ENCODE assay signal across 9 cellular contexts in the genomic region with DNA sequence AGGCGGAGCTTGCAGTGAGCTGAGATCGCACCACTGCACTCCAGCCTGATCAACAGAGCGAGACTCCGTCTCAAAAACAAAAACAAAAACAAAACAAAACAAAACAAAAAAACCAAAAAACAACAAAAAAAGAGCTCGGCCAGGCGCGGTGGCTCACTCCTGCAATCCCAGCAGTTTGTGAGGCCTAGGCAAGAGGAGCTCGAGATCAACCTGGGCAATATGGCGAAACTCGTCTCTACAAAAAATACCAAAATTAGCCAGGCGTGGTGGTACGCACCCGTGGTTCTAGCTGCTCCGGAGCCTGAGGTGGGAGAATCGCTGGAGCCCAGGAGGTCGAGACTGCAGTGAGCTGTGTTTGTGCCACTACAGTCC. TPM values are rescaled to one million over a fixed set of nuclear protein-coding genes. Genes with fewer than 3 reads are reported as not detected.
DNase-seq lines count a peak whose midpoint lies in the region; ATAC-seq and TF ChIP-seq lines count a peak whose summit lies in the region.
"Had no signal": no experiment of that assay in that cellular context is flagged by ENCODE, and none has a peak within 500 bp of the region (broad histone marks: within the 10 kb centered on the region; RNA-seq: fewer than 3 reads in every experiment).

No MANE protein-coding gene starts in this region.

- peaks cover 3 to 8% of the 10 kb centered on the region in 2 donors for H3K4me1 ChIP-seq in naive thymus-derived CD4-positive, alpha-beta T cell (ENCODE audit: control insufficient read depth in 2 of 2, insufficient read depth in 2 of 2, low read length in 2 of 2)

- peak; percentile 16 for DNase-seq in CD14-positive monocyte (ENCODE audit: low spot score)
- peak; percentile 61 for DNase-seq in HT-29 (ENCODE audit: low spot score)
- DNase-seq in activated naive CD8-positive, alpha-beta T cell treated with anti-CD3 and anti-CD28 coated beads, Interleukin-2, amount 50 U/mL, for 24 hours = no peak
- no peak for DNase-seq in naive thymus-derived CD4-positive, alpha-beta T cell
- DNase-seq in NOMO-1 treated with dmso at 0.1 percent for 144 hours (lab: John Stamatoyannopoulos, UW; ENCODE audit: unreplicated experiment) = no peak
- DNase-seq in NCI-H2171 treated with DMSO at 0.1 percent for 48 hours (lab: John Stamatoyannopoulos, UW) = no peak
- no peak for DNase-seq in hippocampal formation (lab: John Stamatoyannopoulos, UW)
- DNase-seq in NCI-H128 (lab: John Stamatoyannopoulos, UW; ENCODE audit: unreplicated experiment) = no peak

- no peak overlapping the region for H3K27ac Mint-ChIP-seq in CD14-positive monocyte
- H3K27ac Mint-ChIP-seq in activated naive CD8-positive, alpha-beta T cell treated with anti-CD3 and anti-CD28 coated beads, Interleukin-2, amount 50 U/mL, for 24 hours = peak overlapping the region; percentile 90
- peak overlapping the region in 8 of 9 donors; percentile 84 to 96 (median 93) for H3K27ac Mint-ChIP-seq in naive thymus-derived CD4-positive, alpha-beta T cell

- CTCF ChIA-PET in naive thymus-derived CD4-positive, alpha-beta T cell (lab: Charles Lee) = interaction anchor here (0.7 to 3.6 kb wide), 11 partner anchors 8 to 494 kb away, joined by 3 to 16 read pairs (median 4); partner anchors contain the start of genes TRIM41 and TRIM52

- no peak for ATAC-seq in activated naive CD8-positive, alpha-beta T cell treated with anti-CD3 and anti-CD28 coated beads, Interleukin-2, amount 50 U/mL, for 24 hours
- ATAC-seq in naive thymus-derived CD4-positive, alpha-beta T cell = no peak

- H3K36me3 ChIP-seq in naive thymus-derived CD4-positive, alpha-beta T cell (ENCODE audit: control insufficient read depth in 2 of 3, insufficient read depth in 3 of 3, low read length in 3 of 3) = peaks cover 0 to 8% (median 0%) of the 10 kb centered on the region in 3 experiments

- TF ChIP-seq CTCF in CD14-positive monocyte (IDR thresholded peaks at IDR 0.05) = no peak

- H3K27ac ChIP-seq in naive thymus-derived CD4-positive, alpha-beta T cell (ENCODE audit: low read depth, low read length) = no peak overlapping the region

- POLR2A ChIA-PET in naive thymus-derived CD4-positive, alpha-beta T cell (lab: Charles Lee) = interaction anchor here (0.6 to 3.5 kb wide), 17 partner anchors 10 to 1637 kb away, joined by 3 to 46 read pairs (median 3); partner anchors contain the start of genes RACK1, TRIM41, TRIM52 and TRIM7

- intact Hi-C loops in CD14-positive monocyte (cut with micrococcal nuclease) = no loop called here
- intact Hi-C loops in naive thymus-derived CD4-positive, alpha-beta T cell (cut with micrococcal nuclease) = loop anchor here (1.0 kb wide), 4 partner anchors 38 to 324 kb away; partner anchors contain the start of genes TRIM52 (in 2 of the 2), ZFP62 (in 2 of the 2) and TRIM41 (in 1 of the 2)

- H3K9me3 Mint-ChIP-seq in CD14-positive monocyte = peaks cover 0 to 5% (median 4%) of the 10 kb centered on the region in 7 donors
- no peaks in the 10 kb centered on the region for H3K9me3 Mint-ChIP-seq in activated naive CD8-positive, alpha-beta T cell treated with anti-CD3 and anti-CD28 coated beads, Interleukin-2, amount 50 U/mL, for 24 hours
- peaks cover 0 to 25% (median 4%) of the 10 kb centered on the region in 11 donors for H3K9me3 Mint-ChIP-seq in naive thymus-derived CD4-positive, alpha-beta T cell

- H3K27me3 ChIP-seq in naive thymus-derived CD4-positive, alpha-beta T cell (ENCODE audit: control insufficient read depth in 2 of 2, insufficient read depth in 2 of 2, low read length in 2 of 2) = no peaks in the 10 kb centered on the region

- H3K4me3 ChIP-seq in naive thymus-derived CD4-positive, alpha-beta T cell (ENCODE audit: low read length) = peak overlapping the region; percentile 56

- peak overlapping the region; percentile 86 to 95 for H3K4me3 Mint-ChIP-seq in CD14-positive monocyte
- H3K4me3 Mint-ChIP-seq in activated naive CD8-positive, alpha-beta T cell treated with anti-CD3 and anti-CD28 coated beads, Interleukin-2, amount 50 U/mL, for 24 hours = peak overlapping the region; percentile 85
- peak overlapping the region in 9 of 10 donors; percentile 78 to 95 (median 90) for H3K4me3 Mint-ChIP-seq in naive thymus-derived CD4-positive, alpha-beta T cell

- peaks cover 18 to 54% (median 45%) of the 10 kb centered on the region in 3 donors for H3K27me3 Mint-ChIP-seq in CD14-positive monocyte (ENCODE audit: low read depth in 3 of 3)
- H3K27me3 Mint-ChIP-seq in activated naive CD8-positive, alpha-beta T cell treated with anti-CD3 and anti-CD28 coated beads, Interleukin-2, amount 50 U/mL, for 24 hours = peaks cover 20% of the 10 kb centered on the region
- H3K27me3 Mint-ChIP-seq in naive thymus-derived CD4-positive, alpha-beta T cell = peaks cover 0 to 29% (median 0%) of the 10 kb centered on the region in 5 donors

- no peaks in the 10 kb centered on the region for H3K36me3 Mint-ChIP-seq in CD14-positive monocyte
- peaks cover 8% of the 10 kb centered on the region for H3K36me3 Mint-ChIP-seq in activated naive CD8-positive, alpha-beta T cell treated with anti-CD3 and anti-CD28 coated beads, Interleukin-2, amount 50 U/mL, for 24 hours (ENCODE audit: low read depth)
- peaks cover 0 to 10% (median 0%) of the 10 kb centered on the region in 5 donors for H3K36me3 Mint-ChIP-seq in naive thymus-derived CD4-positive, alpha-beta T cell

- H3K4me1 Mint-ChIP-seq in CD14-positive monocyte = peaks cover 39% of the 10 kb centered on the region
- H3K4me1 Mint-ChIP-seq in activated naive CD8-positive, alpha-beta T cell treated with anti-CD3 and anti-CD28 coated beads, Interleukin-2, amount 50 U/mL, for 24 hours = peaks cover 48% of the 10 kb centered on the region
- H3K4me1 Mint-ChIP-seq in naive thymus-derived CD4-positive, alpha-beta T cell = peaks cover 11 to 61% (median 46%) of the 10 kb centered on the region in 7 donors

- no peaks in the 10 kb centered on the region for H3K9me3 ChIP-seq in naive thymus-derived CD4-positive, alpha-beta T cell (ENCODE audit: control insufficient read depth in 2 of 3, low read length in 3 of 3)

RNA-seq across cellular contexts. Expression of gene TRIM7, which starts 20.2 kb away (rescaled TPM):
- 10 to 100 TPM; 10.3 to 12.8 TPM for polyA plus RNA-seq in CD14-positive monocyte
- 2.9 and 5.5 TPM in 2 replicates for total RNA-seq in HT-29 (2014; rRNA removed; shearing (Covaris generic))
- total RNA-seq in naive thymus-derived CD4-positive, alpha-beta T cell = 1 to 10 TPM; 1.1 to 6.1 (median 3.6) TPM
- polyA plus RNA-seq in naive thymus-derived CD4-positive, alpha-beta T cell = under 1 TPM in 1 of 2 donors, not detected in 1; 0.28 TPM

RNA-seq across cellular contexts. Expression of gene OR2V2, which starts 37.4 kb away (rescaled TPM):
- polyA plus RNA-seq in CD14-positive monocyte = not detected
- total RNA-seq in HT-29 (2014; rRNA removed; shearing (Covaris generic)) = not detected in 2 replicates
- total RNA-seq in naive thymus-derived CD4-positive, alpha-beta T cell = not detected
- not detected for polyA plus RNA-seq in naive thymus-derived CD4-positive, alpha-beta T cell
- total RNA-seq: T-helper 2 cell treated with Interferon-gamma antibody and Interleukin-4, amounts not matched to agents 100 ng/mL and 5 ng/mL, for 36 hours had no signal

RNA-seq across cellular contexts. Expression of gene TRIM41, which starts 38.2 kb away (rescaled TPM):
- under 1 TPM; 0.12 to 0.24 TPM for polyA plus RNA-seq in CD14-positive monocyte
- 29.9 and 37.9 TPM in 2 replicates for total RNA-seq in HT-29 (2014; rRNA removed; shearing (Covaris generic))
- 10 to 100 TPM; 27.3 to 36.5 (median 32.6) TPM for total RNA-seq in naive thymus-derived CD4-positive, alpha-beta T cell
- 1 to 10 TPM in 1 of 2 donors, under 1 TPM in 1; 0.72 to 1.1 TPM for polyA plus RNA-seq in naive thymus-derived CD4-positive, alpha-beta T cell

RNA-seq across cellular contexts. Expression of gene OR2V1, which starts 53.9 kb away (rescaled TPM):
- not detected for polyA plus RNA-seq in CD14-positive monocyte
- not detected in 2 replicates for total RNA-seq in HT-29 (2014; rRNA removed; shearing (Covaris generic))
- not detected for total RNA-seq in naive thymus-derived CD4-positive, alpha-beta T cell
- polyA plus RNA-seq in naive thymus-derived CD4-positive, alpha-beta T cell = not detected
- total RNA-seq: T-helper 2 cell treated with Interferon-gamma antibody and Interleukin-4, amounts not matched to agents 100 ng/mL and 5 ng/mL, for 36 hours had no signal

RNA-seq across cellular contexts. Expression of gene RACK1, which starts 58.9 kb away (rescaled TPM):
- polyA plus RNA-seq in CD14-positive monocyte = 1,000 to 10,000 TPM; 1,150 to 1,195 TPM
- total RNA-seq in HT-29 (2014; rRNA removed; shearing (Covaris generic)) = 4,450 and 4,738 TPM in 2 replicates
- total RNA-seq in naive thymus-derived CD4-positive, alpha-beta T cell = 1,000 to 10,000 TPM; 1,703 to 2,739 (median 2,322) TPM
- polyA plus RNA-seq in naive thymus-derived CD4-positive, alpha-beta T cell = 1,000 to 10,000 TPM; 2,748 to 2,829 TPM

Comparison
In these comparisons a context has a peak if more than half of its experiments do, and no peak if none do; other contexts are left out.
1. DNase-seq: peak in CD14-positive monocyte (single experiment) and HT-29 (single experiment); none in activated naive CD8-positive, alpha-beta T cell treated with anti-CD3 and anti-CD28 coated beads, Interleukin-2, amount 50 U/mL, for 24 hours (single experiment), naive thymus-derived CD4-positive, alpha-beta T cell (0 of 9), NOMO-1 treated with dmso at 0.1 percent for 144 hours (single experiment), NCI-H2171 treated with DMSO at 0.1 percent for 48 hours (single experiment), hippocampal formation (0 of 2) and NCI-H128 (single experiment).
2. H3K27ac Mint-ChIP-seq: peak in activated naive CD8-positive, alpha-beta T cell treated with anti-CD3 and anti-CD28 coated beads, Interleukin-2, amount 50 U/mL, for 24 hours (single experiment) and naive thymus-derived CD4-positive, alpha-beta T cell (8 of 9); none in CD14-positive monocyte (0 of 7).
3. intact Hi-C loops: an anchor here in naive thymus-derived CD4-positive, alpha-beta T cell (1.0 kb wide); none called in CD14-positive monocyte.
4. Peak in every context shown above with its lines, with median percentiles within 50 percentile points of each other: H3K4me3 Mint-ChIP-seq.